In the genomic region with DNA sequence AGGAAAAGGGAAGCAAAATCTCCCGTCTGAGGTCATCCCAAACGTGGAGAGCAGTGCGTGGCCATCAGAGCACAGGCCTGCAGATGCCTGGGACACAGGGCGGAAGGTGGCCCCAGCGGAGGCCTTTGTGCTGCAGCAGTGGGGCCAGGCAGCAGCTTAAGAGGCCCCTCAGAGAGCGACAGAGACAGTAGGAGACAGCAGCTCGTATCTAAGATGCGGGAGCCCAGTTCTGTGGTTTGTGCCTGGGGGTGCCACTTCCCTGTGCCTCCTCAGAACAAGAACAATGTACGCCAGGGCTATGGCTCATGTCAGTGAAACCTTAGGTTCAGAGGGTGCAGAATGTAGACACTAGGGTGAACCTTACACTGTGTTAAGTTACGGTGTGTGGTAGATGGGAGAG, we compare ENCODE assay signal across 28 cellular contexts.
"Had no signal": no experiment of that assay in that cellular context is flagged by ENCODE, and none has a peak within 500 bp of the region (broad histone marks: within the 10 kb centered on the region; RNA-seq: fewer than 3 reads in every experiment).

No MANE protein-coding gene starts in this region.

- H3K4me1 ChIP-seq: adrenal gland, Peyer's patch, SJCRH30 had no signal

- H3K27ac ChIP-seq: adrenal gland, KMS-11, Peyer's patch, RWPE1, SJCRH30 had no signal

- H3K27ac Mint-ChIP-seq: activated CD8-positive, alpha-beta T cell treated with anti-CD3 and anti-CD28 coated beads for 36 hours; activated T-cell treated with anti-CD3 and anti-CD28 coated beads, Interleukin-2, amount 50 U/mL, for 72 hours; activated T-helper 2 cell treated with anti-CD3 and anti-CD28 coated beads, Interferon-gamma antibody, Interleukin-2, Interleukin-4, amounts not matched to agents 10 μg/mL and 5 μg/mL and 100 μg/mL, durations not matched to agents 14 hours and 24 hours and 36 hours; T-helper 1 cell treated with Interleukin-12 subunit alpha and Interleukin-12 subunit beta and Interleukin-4 antibody, amounts not matched to agents 30 μg/mL and 1 μg/mL, for 36 hours had no signal

- ATAC-seq: activated CD4-positive, CD25-positive, alpha-beta regulatory T cell treated with anti-CD3 and anti-CD28 coated beads, Interleukin-2, amount 50 U/mL, for 24 hours; activated CD8-positive, alpha-beta T cell treated with anti-CD3 and anti-CD28 coated beads for 36 hours; activated T-cell treated with anti-CD3 and anti-CD28 coated beads, Interleukin-2, amount 50 U/mL, for 72 hours had no signal

- H3K36me3 ChIP-seq: adrenal gland, MG63, Peyer's patch, SJCRH30 had no signal

- H3K27me3 ChIP-seq: adrenal gland, MG63, Peyer's patch, SJCRH30 had no signal

- H3K36me3 Mint-ChIP-seq: activated naive CD8-positive, alpha-beta T cell treated with anti-CD3 and anti-CD28 coated beads, Interleukin-2, amount 10 ng/mL, durations not matched to agents 7 days and 5 days had no signal

- H3K9ac ChIP-seq: KMS-11, SK-N-SH had no signal

- H3K9me3 ChIP-seq: adrenal gland, MG63, Peyer's patch, SJCRH30, SK-N-SH had no signal

- H3K4me3 Mint-ChIP-seq: activated CD8-positive, alpha-beta T cell treated with anti-CD3 and anti-CD28 coated beads for 36 hours; activated naive CD8-positive, alpha-beta T cell treated with anti-CD3 and anti-CD28 coated beads, Interleukin-2, amount 10 ng/mL, durations not matched to agents 7 days and 5 days; activated T-cell treated with anti-CD3 and anti-CD28 coated beads, Interleukin-2, amount 50 U/mL, for 72 hours; central memory CD8-positive, alpha-beta T cell; T-helper 1 cell treated with Interleukin-12 subunit alpha and Interleukin-12 subunit beta and Interleukin-4 antibody, amounts not matched to agents 30 μg/mL and 1 μg/mL, for 36 hours had no signal

- H3K9me3 Mint-ChIP-seq: activated CD8-positive, alpha-beta T cell treated with anti-CD3 and anti-CD28 coated beads for 36 hours; activated naive CD8-positive, alpha-beta T cell treated with anti-CD3 and anti-CD28 coated beads, Interleukin-2, amount 10 ng/mL, durations not matched to agents 7 days and 5 days; activated T-cell treated with anti-CD3 and anti-CD28 coated beads, Interleukin-2, amount 50 U/mL, for 72 hours; activated T-helper 2 cell treated with anti-CD3 and anti-CD28 coated beads, Interferon-gamma antibody, Interleukin-2, Interleukin-4, amounts not matched to agents 10 μg/mL and 5 μg/mL and 100 μg/mL, durations not matched to agents 14 hours and 24 hours and 36 hours; central memory CD8-positive, alpha-beta T cell; T-helper 1 cell treated with Interleukin-12 subunit alpha and Interleukin-12 subunit beta and Interleukin-4 antibody, amounts not matched to agents 30 μg/mL and 1 μg/mL, for 36 hours had no signal

- DNase-seq: activated CD4-positive, alpha-beta T cell treated with anti-CD3 and anti-CD28 coated beads for 4 hours; activated CD8-positive, alpha-beta memory T cell treated with anti-CD3 and anti-CD28 coated beads, Interleukin-2, amount 50 U/mL, for 4 hours; activated CD8-positive, alpha-beta T cell treated with anti-CD3 and anti-CD28 coated beads for 36 hours; activated naive CD4-positive, alpha-beta T cell treated with anti-CD3 and anti-CD28 coated beads, Interleukin-2, amount 50 U/mL, for 16 hours; activated naive CD8-positive, alpha-beta T cell treated with anti-CD3 and anti-CD28 coated beads, Interleukin-2, amount 10 ng/mL, durations not matched to agents 7 days and 5 days; activated T-cell treated with anti-CD3 and anti-CD28 coated beads, Interleukin-2, amount 50 U/mL, for 72 hours; adrenal gland; anterior cingulate cortex; MG63; NCI-H1105; NCI-H1436; NCI-H1694 treated with DMSO at 0.1 percent for 48 hours; NCI-H2029 treated with DMSO at 0.1 percent for 48 hours; NCI-H510A treated with DMSO at 0.1 percent for 48 hours; NCI-H69; NK-92 treated with Interleukin-12 subunit alpha and Interleukin-12 subunit beta, amount 100 ng/mL, for 24 hours; OCI-M1; Peyer's patch; Right ventricle myocardium superior; SJCRH30; SK-N-SH; SW 1271 had no signal

- H3K4me2 ChIP-seq: KMS-11, SK-N-SH had no signal

- H3K4me3 ChIP-seq: adrenal gland, MG63, Peyer's patch, SJCRH30 had no signal
